Comparison of ENCODE assay signal across 10 cellular contexts in the genomic region with DNA sequence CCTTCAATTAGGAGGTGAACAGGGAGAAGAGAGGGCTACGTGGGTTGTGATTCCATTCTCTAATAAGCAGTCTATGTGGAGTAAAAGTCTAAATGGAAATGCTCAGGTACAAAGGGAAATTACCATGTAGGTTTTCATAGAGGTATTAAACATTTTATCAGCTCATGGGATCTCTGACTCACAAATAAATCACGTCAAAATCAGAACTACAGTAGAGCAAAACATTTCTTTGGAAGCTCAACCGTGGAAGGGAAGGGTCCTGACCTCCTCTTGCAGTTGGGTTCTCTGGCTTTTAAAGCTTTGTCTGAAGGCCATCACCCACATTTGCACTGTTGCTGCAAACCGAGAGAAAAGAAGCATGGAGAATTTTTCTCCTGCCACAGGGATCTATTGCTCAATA. TPM values are rescaled to one million over a fixed set of nuclear protein-coding genes. Genes with fewer than 3 reads are reported as not detected.
"Had no signal": no experiment of that assay in that cellular context is flagged by ENCODE, and none has a peak within 500 bp of the region (broad histone marks: within the 10 kb centered on the region; RNA-seq: fewer than 3 reads in every experiment).

No MANE protein-coding gene starts in this region.

- ATAC-seq: HCT116, HepG2 had no signal

- H3K4me3 ChIP-seq: GM23248, HAP-1 had no signal

- H3K36me3 ChIP-seq: HAP-1 had no signal

- H3K27ac ChIP-seq: GM23248 had no signal

- H3K27ac Mint-ChIP-seq: HFFc6, IgD-negative memory B cell had no signal

- DNase-seq: GM23248, GOT3, H7, HFFc6 had no signal

- H3K4me1 ChIP-seq: HAP-1 had no signal

- H3K4me1 Mint-ChIP-seq: IgD-negative memory B cell had no signal

- H3K4me3 Mint-ChIP-seq: HFFc6 had no signal

RNA-seq across cellular contexts. Expression of gene PGPEP1L, which starts 24.1 kb away (rescaled TPM):
- total RNA-seq: GM23248, H4, H7, HepG2, HFFc6, HT1080 had no signal
- polyA plus RNA-seq: GM23248, HepG2, IgD-negative memory B cell had no signal
